In the genomic region with DNA sequence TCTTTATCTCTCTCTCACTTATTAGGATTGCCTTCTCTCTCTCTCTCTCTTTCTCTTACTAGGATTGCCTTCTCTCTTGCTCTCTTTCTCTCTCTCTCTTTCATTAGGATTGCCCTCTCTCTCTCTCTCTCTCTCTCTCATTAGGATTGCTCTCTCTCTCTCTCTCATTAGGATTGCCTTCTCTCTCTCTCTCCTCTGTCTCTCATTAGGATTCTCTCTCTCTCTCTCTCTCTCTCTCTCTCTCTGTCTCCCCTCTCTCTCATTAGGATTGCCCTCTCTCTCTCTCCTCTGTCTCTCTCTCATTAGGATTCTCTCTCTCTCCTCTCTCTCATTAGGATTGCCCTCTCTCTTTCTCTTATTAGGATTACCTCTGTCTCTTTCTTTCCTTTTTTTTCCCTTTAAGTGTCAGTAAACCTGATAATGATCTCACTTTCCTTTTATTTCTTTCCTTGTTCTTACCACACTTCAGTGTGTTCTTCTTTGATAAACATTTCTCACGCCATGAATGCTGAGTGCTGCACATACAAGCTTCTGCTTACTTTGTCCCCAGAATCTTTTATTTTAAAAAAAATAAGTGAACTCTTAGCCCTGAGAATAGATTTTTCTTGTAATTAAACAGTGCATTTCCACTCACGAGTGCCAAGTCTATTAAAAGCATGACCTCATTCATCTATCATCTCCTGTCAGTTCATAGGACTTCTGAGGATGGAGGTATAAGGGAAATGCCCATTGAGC, we compare ENCODE assay signal across 1 cellular context.
TF ChIP-seq lines count a peak whose summit lies in the region.

No MANE protein-coding gene starts in this region.

TF ChIP-seq in HEK293, 187 proteins besides CTCF, POLR2A, EP300 and RAD21 (continued from another document):
- TF ChIP-seq, protein P1, sequence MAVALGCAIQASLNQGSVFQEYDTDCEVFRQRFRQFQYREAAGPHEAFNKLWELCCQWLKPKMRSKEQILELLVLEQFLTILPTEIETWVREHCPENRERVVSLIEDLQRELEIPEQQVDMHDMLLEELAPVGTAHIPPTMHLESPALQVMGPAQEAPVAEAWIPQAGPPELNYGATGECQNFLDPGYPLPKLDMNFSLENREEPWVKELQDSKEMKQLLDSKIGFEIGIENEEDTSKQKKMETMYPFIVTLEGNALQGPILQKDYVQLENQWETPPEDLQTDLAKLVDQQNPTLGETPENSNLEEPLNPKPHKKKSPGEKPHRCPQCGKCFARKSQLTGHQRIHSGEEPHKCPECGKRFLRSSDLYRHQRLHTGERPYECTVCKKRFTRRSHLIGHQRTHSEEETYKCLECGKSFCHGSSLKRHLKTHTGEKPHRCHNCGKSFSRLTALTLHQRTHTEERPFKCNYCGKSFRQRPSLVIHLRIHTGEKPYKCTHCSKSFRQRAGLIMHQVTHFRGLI (tag by site-specific recombination; IDR thresholded peaks at IDR 0.05): no peak
- TF ChIP-seq HOXD13 (CRISPR knock-in tag; IDR thresholded peaks at IDR 0.05; ENCODE audit: borderline replicate concordance) (no peak), ZNF311 (tag by site-specific recombination; IDR thresholded peaks at IDR 0.05; ENCODE audit: borderline replicate concordance) (no peak), ZBTB48 (tag by site-specific recombination; IDR thresholded peaks at IDR 0.05) (no peak), ZNF202 (tag by site-specific recombination; IDR thresholded peaks at IDR 0.05; ENCODE audit: borderline replicate concordance) (no peak), ZNF37A (tag by site-specific recombination; IDR thresholded peaks at IDR 0.05) (no peak), ZNF239 (tag by site-specific recombination; IDR thresholded peaks at IDR 0.05) (no peak), ZNF514 (tag by site-specific recombination; IDR thresholded peaks at IDR 0.05) (no peak), GFI1B (tag by site-specific recombination; IDR thresholded peaks at IDR 0.05) (0 out of 2 replicates have a peak, but pooled peaks have one; percentile 3), ZNF521 (tag by site-specific recombination; IDR thresholded peaks at IDR 0.05) (no peak), ZNF211 (tag by site-specific recombination; IDR thresholded peaks at IDR 0.05; ENCODE audit: low read depth) (no peak)
- TF ChIP-seq, protein P2, sequence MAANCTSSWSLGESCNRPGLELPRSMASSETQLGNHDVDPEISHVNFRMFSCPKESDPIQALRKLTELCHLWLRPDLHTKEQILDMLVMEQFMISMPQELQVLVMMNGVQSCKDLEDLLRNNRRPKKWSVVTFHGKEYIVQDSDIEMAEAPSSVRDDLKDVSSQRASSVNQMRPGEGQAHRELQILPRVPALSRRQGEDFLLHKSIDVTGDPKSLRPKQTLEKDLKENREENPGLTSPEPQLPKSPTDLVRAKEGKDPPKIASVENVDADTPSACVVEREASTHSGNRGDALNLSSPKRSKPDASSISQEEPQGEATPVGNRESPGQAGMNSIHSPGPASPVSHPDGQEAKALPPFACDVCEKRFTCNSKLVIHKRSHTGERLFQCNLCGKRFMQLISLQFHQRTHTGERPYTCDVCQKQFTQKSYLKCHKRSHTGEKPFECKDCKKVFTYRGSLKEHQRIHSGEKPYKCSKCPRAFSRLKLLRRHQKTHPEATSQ (tag by site-specific recombination; IDR thresholded peaks at IDR 0.05): no peak
- TF ChIP-seq, protein P3, sequence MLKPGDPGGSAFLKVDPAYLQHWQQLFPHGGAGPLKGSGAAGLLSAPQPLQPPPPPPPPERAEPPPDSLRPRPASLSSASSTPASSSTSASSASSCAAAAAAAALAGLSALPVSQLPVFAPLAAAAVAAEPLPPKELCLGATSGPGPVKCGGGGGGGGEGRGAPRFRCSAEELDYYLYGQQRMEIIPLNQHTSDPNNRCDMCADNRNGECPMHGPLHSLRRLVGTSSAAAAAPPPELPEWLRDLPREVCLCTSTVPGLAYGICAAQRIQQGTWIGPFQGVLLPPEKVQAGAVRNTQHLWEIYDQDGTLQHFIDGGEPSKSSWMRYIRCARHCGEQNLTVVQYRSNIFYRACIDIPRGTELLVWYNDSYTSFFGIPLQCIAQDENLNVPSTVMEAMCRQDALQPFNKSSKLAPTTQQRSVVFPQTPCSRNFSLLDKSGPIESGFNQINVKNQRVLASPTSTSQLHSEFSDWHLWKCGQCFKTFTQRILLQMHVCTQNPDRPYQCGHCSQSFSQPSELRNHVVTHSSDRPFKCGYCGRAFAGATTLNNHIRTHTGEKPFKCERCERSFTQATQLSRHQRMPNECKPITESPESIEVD (tag by site-specific recombination; IDR thresholded peaks at IDR 0.05): peak; percentile 64; the same call in 1 of the 2 replicates
